ENCODE assay signal across 25 cellular contexts in the genomic region with DNA sequence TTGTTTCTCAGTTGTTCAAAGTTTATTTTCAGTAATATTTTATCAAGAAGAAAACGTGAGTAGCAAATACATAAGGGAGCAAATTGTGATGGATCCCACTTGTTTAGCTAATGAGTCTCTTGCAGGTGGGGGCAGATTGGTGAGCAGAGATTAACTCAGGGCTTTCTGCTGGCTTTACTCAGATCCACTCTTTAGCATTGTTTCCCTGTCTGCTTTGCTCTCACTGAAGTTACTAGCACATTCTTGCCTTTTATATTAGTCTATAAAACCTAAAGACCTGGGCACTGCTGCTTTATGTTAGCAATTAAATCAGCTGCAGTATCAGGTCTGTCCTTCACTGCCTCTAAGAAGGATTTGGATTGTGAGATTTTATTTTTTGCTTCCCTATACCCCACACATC.
DNase-seq lines count a peak whose midpoint lies in the region; ATAC-seq, FAIRE-seq and TF ChIP-seq lines count a peak whose summit lies in the region.
"Had no signal": no experiment of that assay in that cellular context is flagged by ENCODE, and none has a peak within 500 bp of the region (broad histone marks: within the 10 kb centered on the region; RNA-seq: fewer than 3 reads in every experiment).

No MANE protein-coding gene starts in this region.

- H3K79me2 ChIP-seq in PC-3 (ENCODE audit: low read length), result no peaks in the 10 kb centered on the region
- no peaks in the 10 kb centered on the region for H3K79me2 ChIP-seq in osteoblast (ENCODE audit: insufficient read depth, low read length)

- H3K4me1 ChIP-seq in PC-3 (ENCODE audit: insufficient read depth, low read length) (no peaks in the 10 kb centered on the region), osteoblast (ENCODE audit: insufficient read depth, low read length) (no peaks in the 10 kb centered on the region), gastroesophageal sphincter (no peaks in the 10 kb centered on the region)
- H3K4me1 ChIP-seq: BE2C, HAP-1 had no signal

- H3K27me3 ChIP-seq in PC-3 (ENCODE audit: low read length) (no peaks in the 10 kb centered on the region), osteoblast (ENCODE audit: insufficient read depth, low read length) (no peaks in the 10 kb centered on the region), gastroesophageal sphincter (no peaks in the 10 kb centered on the region)
- H3K27me3 ChIP-seq: BE2C; BLaER1 treated with 17β-estradiol and CSF1 and Interleukin-3, amounts not matched to agents 10 nM and 100 nM had no signal

- POLR2A ChIA-PET in PC-3 (lab: Charles Lee; ENCODE audit: unreplicated experiment), result no interaction called here

- no peaks in the 10 kb centered on the region for H3K36me3 ChIP-seq in PC-3 (ENCODE audit: low read depth, low read length)
- H3K36me3 ChIP-seq in osteoblast (ENCODE audit: insufficient read depth, low read length), result no peaks in the 10 kb centered on the region
- no peaks in the 10 kb centered on the region for H3K36me3 ChIP-seq in gastroesophageal sphincter
- H3K36me3 ChIP-seq: BLaER1 treated with 17β-estradiol and CSF1 and Interleukin-3, amounts not matched to agents 10 nM and 100 nM; HAP-1 had no signal

- H3K9me3 ChIP-seq in PC-3 (ENCODE audit: low read length), result no peaks in the 10 kb centered on the region
- no peaks in the 10 kb centered on the region for H3K9me3 ChIP-seq in osteoblast (ENCODE audit: low read depth, low read length)
- no peaks in the 10 kb centered on the region for H3K9me3 ChIP-seq in gastroesophageal sphincter
- H3K9me3 ChIP-seq: A549, BE2C, HAP-1 had no signal

- TF ChIP-seq CTCF in D721Med (IDR thresholded peaks at IDR 0.05; ENCODE audit: insufficient read depth, missing control alignments) (no peak), PC-3 (conservative IDR thresholded peaks at IDR 0.05; ENCODE audit: low read depth, low read length) (no peak), osteoblast (IDR thresholded peaks at IDR 0.05; ENCODE audit: extremely low read depth, low read depth, low read length) (no peak), gastroesophageal sphincter (IDR thresholded peaks at IDR 0.05) (no peak)

- peak; percentile 76 for ATAC-seq in PC-3
- ATAC-seq in gastroesophageal sphincter, result no peak
- ATAC-seq: A549 had no signal

- CTCF ChIA-PET in PC-3 (lab: Charles Lee), result no interaction called here

- no peak overlapping the region for H3K9ac ChIP-seq in PC-3 (ENCODE audit: low read length)
- H3K9ac ChIP-seq: BLaER1 treated with 17β-estradiol and CSF1 and Interleukin-3, amounts not matched to agents 10 nM and 100 nM had no signal

- TF ChIP-seq POLR2A in gastroesophageal sphincter (IDR thresholded peaks at IDR 0.05), result no peak

- H4K20me1 ChIP-seq in PC-3 (ENCODE audit: low read length) (no peaks in the 10 kb centered on the region), osteoblast (ENCODE audit: insufficient read depth, low read length) (no peaks in the 10 kb centered on the region)
- H4K20me1 ChIP-seq: BLaER1 treated with 17β-estradiol and CSF1 and Interleukin-3, amounts not matched to agents 10 nM and 100 nM had no signal

- 15 to 38% methylated on average over 1 of the region's 1 CpG for WGBS in gastroesophageal sphincter (ENCODE audit: low coverage in 1 of 2), 2 donors

- BruUV-seq in PC-3 (replicated peaks; lab: Mats Ljungman, UMichigan), result no TSS peak

- peaks cover 97% of the 10 kb centered on the region for H3K36me3 Mint-ChIP-seq in dendritic cell treated with granulocyte-macrophage colony-stimulating factor and Interleukin-4, amounts not matched to agents 40 ng/mL and 50 ng/mL, for 4 days (ENCODE audit: low read depth)
- H3K36me3 Mint-ChIP-seq: CD8-positive, alpha-beta memory T cell had no signal

- peak; percentile 33 for DNase-seq in D721Med (ENCODE audit: insufficient read length, low spot score)
- DNase-seq in PC-3, result no peak
- peak; percentile 85 for DNase-seq in osteoblast (ENCODE audit: insufficient read length, low spot score, missing footprints)
- no peak for DNase-seq in NCI-H524 (lab: John Stamatoyannopoulos, UW)
- DNase-seq in NCI-H510A treated with DMSO at 0.1 percent for 48 hours (lab: John Stamatoyannopoulos, UW), result no peak
- DNase-seq: 8988T; ACHN; AML-193; BE2C; CD4-positive, alpha-beta T cell; CD8-positive, alpha-beta memory T cell; DMS53; DMS79 treated with DMSO at 0.1 percent for 48 hours; GF-D8; GOT3; HFFc6 had no signal

- no peaks in the 10 kb centered on the region for H3K27me3 Mint-ChIP-seq in dendritic cell treated with granulocyte-macrophage colony-stimulating factor and Interleukin-4, amounts not matched to agents 40 ng/mL and 50 ng/mL, for 4 days
- H3K27me3 Mint-ChIP-seq: CD4-positive, alpha-beta T cell had no signal

- peak overlapping the region; percentile 41 for H3K27ac Mint-ChIP-seq in dendritic cell treated with granulocyte-macrophage colony-stimulating factor and Interleukin-4, amounts not matched to agents 40 ng/mL and 50 ng/mL, for 4 days
- H3K27ac Mint-ChIP-seq: CD14-positive monocyte; CD4-positive, alpha-beta T cell; CD8-positive, alpha-beta memory T cell; HFFc6 had no signal

- peaks cover 43% of the 10 kb centered on the region for H3K4me1 Mint-ChIP-seq in dendritic cell treated with granulocyte-macrophage colony-stimulating factor and Interleukin-4, amounts not matched to agents 40 ng/mL and 50 ng/mL, for 4 days (ENCODE audit: low read depth)
- H3K4me1 Mint-ChIP-seq: CD8-positive, alpha-beta memory T cell had no signal

- H3K4me3 ChIP-seq in PC-3 (ENCODE audit: low read length), result no peak overlapping the region
- H3K4me3 ChIP-seq in osteoblast (ENCODE audit: insufficient read depth, low read length), result no peak overlapping the region
- H3K4me3 ChIP-seq in gastroesophageal sphincter, result no peak overlapping the region
- H3K4me3 ChIP-seq: A549; BLaER1 treated with 17β-estradiol and CSF1 and Interleukin-3, amounts not matched to agents 10 nM and 100 nM; HAP-1 had no signal

- H3K4me2 ChIP-seq in PC-3 (ENCODE audit: low read length) (no peak overlapping the region), osteoblast (ENCODE audit: insufficient read depth, low read length) (no peak overlapping the region)
- H3K4me2 ChIP-seq: A549; BLaER1 treated with 17β-estradiol and CSF1 and Interleukin-3, amounts not matched to agents 10 nM and 100 nM had no signal

- H3K9me3 Mint-ChIP-seq in dendritic cell treated with granulocyte-macrophage colony-stimulating factor and Interleukin-4, amounts not matched to agents 40 ng/mL and 50 ng/mL, for 4 days, result no peaks in the 10 kb centered on the region
- H3K9me3 Mint-ChIP-seq: CD4-positive, alpha-beta T cell; HFFc6 had no signal

- no peaks in the 10 kb centered on the region for H3K9me2 ChIP-seq in PC-3 (replicated peaks; ENCODE audit: low read length)

- no peak for FAIRE-seq in D721Med (lab: Jason Lieb, UNC)
- FAIRE-seq: A549, GM12891, GM18507, H54 had no signal

- no peaks in the 10 kb centered on the region for H3F3A ChIP-seq in PC-3 (ENCODE audit: low read length, unreplicated experiment)

- H3K27ac ChIP-seq in PC-3 (ENCODE audit: low read length), result no peak overlapping the region
- H3K27ac ChIP-seq in osteoblast (ENCODE audit: low read depth, low read length), result no peak overlapping the region
- H3K27ac ChIP-seq in gastroesophageal sphincter, result no peak overlapping the region
- H3K27ac ChIP-seq: A549; BLaER1 treated with 17β-estradiol and CSF1 and Interleukin-3, amounts not matched to agents 10 nM and 100 nM had no signal

- TF ChIP-seq EP300 in gastroesophageal sphincter (IDR thresholded peaks at IDR 0.05), result no peak

- intact Hi-C loops in PC-3 (cut with micrococcal nuclease), result no loop called here
- intact Hi-C loops in dendritic cell treated with granulocyte-macrophage colony-stimulating factor and Interleukin-4, amounts not matched to agents 40 ng/mL and 50 ng/mL, for 4 days (cut with micrococcal nuclease), result no loop called here

- H2AFZ ChIP-seq in PC-3 (ENCODE audit: low read length), result no peak overlapping the region
- no peak overlapping the region for H2AFZ ChIP-seq in osteoblast (ENCODE audit: low read length)

- H3K4me3 Mint-ChIP-seq in dendritic cell treated with granulocyte-macrophage colony-stimulating factor and Interleukin-4, amounts not matched to agents 40 ng/mL and 50 ng/mL, for 4 days, result no peak overlapping the region
- H3K4me3 Mint-ChIP-seq: CD14-positive monocyte, HFFc6 had no signal

Comparison
In these comparisons a context has a peak if more than half of its experiments do, and no peak if none do; other contexts are left out.
1. DNase-seq: peak in D721Med (single experiment) and osteoblast (single experiment); none in PC-3 (single experiment), NCI-H524 (0 of 2) and NCI-H510A treated with DMSO at 0.1 percent for 48 hours (single experiment).